8 cellular contexts compared by ENCODE assay signal in genomic region chr1:153509729-153510354, GRCh38. TPM values are rescaled to one million over a fixed set of nuclear protein-coding genes. Genes with fewer than 3 reads are reported as not detected.
DNase-seq lines count a peak whose midpoint lies in the region; ATAC-seq and TF ChIP-seq lines count a peak whose summit lies in the region.

No MANE protein-coding gene starts in this region.

- DNase-seq in AG10803 (ENCODE audit: low read depth) (no peak), H4 (ENCODE audit: low spot score) (peak; percentile 61), RPMI8226 (peak; percentile 82), activated T-helper 1 cell treated with Interleukin-2 at 50 U/mL for 16 hours (ENCODE audit: low read depth) (peak; percentile 45), head of caudate nucleus (peak in 28 of 42 donors; percentile 22 to 71 (median 46)), mesenteric fat pad (ENCODE audit: low spot score) (no peak)
- peak; percentile 18 to 44 (median 35) for DNase-seq in stimulated activated CD4-positive, alpha-beta T cell treated with anti-CD3 and anti-CD28 coated beads, TNF-alpha, amount 100 ng/mL, for 1 hour (ENCODE audit: low read depth in 3 of 3, low spot score in 1 of 3)

- no peak overlapping the region for H3K4me3 ChIP-seq in AG10803 (ENCODE audit: low read length)

- intact Hi-C loops in head of caudate nucleus (cut with DNase I), result loop anchor here (1.0 to 10.0 kb wide), 2 partner anchors 58 to 475 kb away; partner anchors contain the start of gene RAB13

- ATAC-seq in HG02588 (IDR thresholded peaks at IDR 0.05; ENCODE audit: unreplicated experiment), result no peak

- peak; percentile 69 for TF ChIP-seq CTCF in AG10803 (conservative IDR thresholded peaks at IDR 0.05; ENCODE audit: low read length)

RNA-seq across cellular contexts. Expression of gene S100A6, which starts 25.9 kb away (rescaled TPM):
- total RNA-seq in H4 (2014; rRNA removed; shearing (Covaris generic)), result 469 and 852 TPM in 2 replicates
- 1,184 TPM for total RNA-seq in mesenteric fat pad

RNA-seq across cellular contexts. Expression of gene S100A5, which starts 30.9 kb away (rescaled TPM):
- not detected in 2 replicates for total RNA-seq in H4 (2014; rRNA removed; shearing (Covaris generic))
- total RNA-seq in mesenteric fat pad, result not detected

RNA-seq across cellular contexts. Expression of gene S100A4, which starts 35.8 kb away (rescaled TPM):
- 33.4 and 36.2 TPM in 2 replicates for total RNA-seq in H4 (2014; rRNA removed; shearing (Covaris generic))
- total RNA-seq in mesenteric fat pad, result 512 TPM

RNA-seq across cellular contexts. Expression of gene S100A3, which starts 39.2 kb away (rescaled TPM):
- total RNA-seq in H4 (2014; rRNA removed; shearing (Covaris generic)), result 5.2 and 5.3 TPM in 2 replicates
- 2.2 TPM for total RNA-seq in mesenteric fat pad

RNA-seq across cellular contexts. Expression of gene S100A7, which starts 49.4 kb away (rescaled TPM):
- not detected in 2 replicates for total RNA-seq in H4 (2014; rRNA removed; shearing (Covaris generic))
- total RNA-seq in mesenteric fat pad, result not detected

Comparison
In these comparisons a context has a peak if more than half of its experiments do, and no peak if none do; other contexts are left out.
1. DNase-seq: peak in H4 (single experiment), RPMI8226 (single experiment), activated T-helper 1 cell treated with Interleukin-2 at 50 U/mL for 16 hours (single experiment), head of caudate nucleus (28 of 42) and stimulated activated CD4-positive, alpha-beta T cell treated with anti-CD3 and anti-CD28 coated beads, TNF-alpha, amount 100 ng/mL, for 1 hour (3 of 3); none in AG10803 (single experiment) and mesenteric fat pad (single experiment).
2. RNA of gene S100A4, which starts 35.8 kb away (total RNA-seq): 512 TPM in mesenteric fat pad (single experiment); 33.4 to 36.2 TPM in H4; every median in the first group is over 10 times any median in the second.